In the genomic region with DNA sequence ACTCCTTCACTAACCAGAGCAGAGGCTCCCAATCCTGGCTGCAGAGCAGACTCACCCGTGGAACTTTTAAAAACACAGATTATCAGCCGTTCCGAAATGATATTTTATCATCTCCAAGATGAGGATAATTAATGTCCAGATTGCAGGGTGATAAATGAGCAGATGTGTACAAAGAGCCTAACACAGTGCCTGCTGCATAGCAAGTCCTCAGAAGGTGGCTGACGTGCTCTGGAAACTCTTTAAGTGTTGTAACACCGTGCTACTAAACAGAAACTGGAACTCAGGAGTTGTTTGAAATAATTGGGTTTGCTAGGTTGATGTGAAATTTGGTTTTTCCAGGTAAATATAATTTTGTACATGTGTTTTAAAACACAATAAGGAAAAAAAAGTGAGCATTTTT, we compare ENCODE assay signal across 23 cellular contexts.
A peak's percentile ranks its signal among the peaks of the same experiment; 100 is the strongest.
DNase-seq lines count a peak whose midpoint lies in the region; ATAC-seq, FAIRE-seq and TF ChIP-seq lines count a peak whose summit lies in the region.
"Had no signal": no experiment of that assay in that cellular context is flagged by ENCODE, and none has a peak within 500 bp of the region (broad histone marks: within the 10 kb centered on the region; RNA-seq: fewer than 3 reads in every experiment).

No MANE protein-coding gene starts in this region.

- no peak for FAIRE-seq in HepG2 (lab: Jason Lieb, UNC)

- no TSS peak for BruUV-seq in HepG2 (replicated peaks; lab: Mats Ljungman, UMichigan)

- H3K4me2 ChIP-seq in HepG2 (ENCODE audit: low read depth, low read length), result peak overlapping the region; percentile 63

- H3K4me3 Mint-ChIP-seq in immature natural killer cell, result peak overlapping the region in 4 of 5 donors; percentile 2 to 53 (median 30)
- H3K4me3 Mint-ChIP-seq: activated CD4-positive, alpha-beta T cell treated with anti-CD3 and anti-CD28 coated beads for 36 hours; activated CD8-positive, alpha-beta T cell treated with anti-CD3 and anti-CD28 coated beads for 36 hours; activated naive CD4-positive, alpha-beta T cell treated with anti-CD3 and anti-CD28 coated beads, Interleukin-2, amount 50 U/mL, for 24 hours; memory B cell had no signal

- no peaks in the 10 kb centered on the region for H3K36me3 ChIP-seq in HepG2 (replicated peaks in 1 of 2; ENCODE audit: control insufficient read depth in 1 of 2, insufficient read depth in 2 of 2, low read length in 2 of 2)
- no peaks in the 10 kb centered on the region for H3K36me3 ChIP-seq in right lobe of liver
- no peaks in the 10 kb centered on the region for H3K36me3 ChIP-seq in spleen
- no peaks in the 10 kb centered on the region for H3K36me3 ChIP-seq in suprapubic skin
- H3K36me3 ChIP-seq: gastroesophageal sphincter, sigmoid colon, upper lobe of right lung had no signal

- POLR2A ChIA-PET in HepG2 (lab: Yijun Ruan, JAX), result no interaction called here

- in situ Hi-C loops in HepG2 (cut with HindIII; ENCODE audit: extremely low pct_ligation_motif_present, low pct_unique_long_range_greater_than_20kb), result no loop called here

- CTCF ChIA-PET in HepG2 (lab: Yijun Ruan, JAX; ENCODE audit: low intra/inter-chr PET ratio, low total read pairs), result no interaction called here

- H3K27ac Mint-ChIP-seq in immature natural killer cell, result peak overlapping the region in 5 of 6 donors; percentile 40 to 86 (median 80)
- H3K27ac Mint-ChIP-seq: activated CD4-positive, alpha-beta T cell treated with anti-CD3 and anti-CD28 coated beads for 36 hours; activated CD8-positive, alpha-beta T cell treated with anti-CD3 and anti-CD28 coated beads for 36 hours; activated naive CD4-positive, alpha-beta T cell treated with anti-CD3 and anti-CD28 coated beads, Interleukin-2, amount 50 U/mL, for 24 hours; memory B cell had no signal

- H3K9me3 ChIP-seq in HepG2 (ENCODE audit: low read length), result no peaks in the 10 kb centered on the region
- no peaks in the 10 kb centered on the region for H3K9me3 ChIP-seq in right lobe of liver
- H3K9me3 ChIP-seq in spleen, result no peaks in the 10 kb centered on the region
- no peaks in the 10 kb centered on the region for H3K9me3 ChIP-seq in suprapubic skin
- H3K9me3 ChIP-seq: gastroesophageal sphincter, sigmoid colon, upper lobe of right lung had no signal

- TF ChIP-seq EP300 in HepG2 (IDR thresholded peaks at IDR 0.05; ENCODE audit: low read depth in 2 of 2, low read length in 2 of 2), result no peak
- no peak for TF ChIP-seq EP300 in HepG2 (CRISPR knock-in tag; IDR thresholded peaks at IDR 0.05; ENCODE audit: borderline replicate concordance)
- no peak for TF ChIP-seq EP300 in suprapubic skin (IDR thresholded peaks at IDR 0.05)

- H3K4me1 ChIP-seq in HepG2 (ENCODE audit: insufficient read depth, low read length) (peaks cover 30% of the 10 kb centered on the region), right lobe of liver (no peaks in the 10 kb centered on the region), spleen (peaks cover 0 to 40% (median 21%) of the 10 kb centered on the region in 6 donors), suprapubic skin (peaks cover 5% of the 10 kb centered on the region)

- TF ChIP-seq POLR2A in HepG2 (IDR thresholded peaks at IDR 0.05; ENCODE audit: insufficient read depth in 1 of 2, low read depth in 2 of 2, low read length in 2 of 2), result no peak
- no peak for TF ChIP-seq POLR2A in right lobe of liver (IDR thresholded peaks at IDR 0.05)
- no peak for TF ChIP-seq POLR2A in NB4 (IDR thresholded peaks at IDR 0.05; ENCODE audit: extremely low read depth, insufficient read length)
- no peak for TF ChIP-seq POLR2A in spleen (IDR thresholded peaks at IDR 0.05)
- no peak for TF ChIP-seq POLR2A in suprapubic skin (IDR thresholded peaks at IDR 0.05)

- intact Hi-C loops in HepG2 (cut with micrococcal nuclease; ENCODE audit: unreplicated experiment) (no loop called here), right lobe of liver (cut with DNase I) (no loop called here), spleen (cut with DNase I; ENCODE audit: low total_unique reads) (no loop called here)

- 78% methylated on average over 5 of the region's 5 CpGs for WGBS in HepG2 (ENCODE audit: low lambda C conversion rate)
- 82% methylated on average over 5 of the region's 5 CpGs for WGBS in right lobe of liver (ENCODE audit: insufficient coverage, low coverage, low lambda C conversion rate, missing lambda C conversion rate)
- WGBS in spleen, 5 donors, result 77 to 86% (median 82%) methylated on average over 5 of the region's 5 CpGs
- 88% methylated on average over 5 of the region's 5 CpGs for WGBS in suprapubic skin

- H3K9ac ChIP-seq in HepG2 (ENCODE audit: insufficient read depth, low read depth, low read length), result no peak overlapping the region

- DNase-seq in HepG2 (ENCODE audit: low spot score) (no peak), right lobe of liver (no peak), NB4 (ENCODE audit: low read depth) (peak; percentile 25), immature natural killer cell (no peak), spleen (no peak), suprapubic skin (ENCODE audit: low spot score in 2 of 2) (no peak)
- DNase-seq: activated CD4-positive, alpha-beta T cell treated with anti-CD3 and anti-CD28 coated beads for 36 hours; activated CD8-positive, alpha-beta memory T cell treated with anti-CD3 and anti-CD28 coated beads, Interleukin-2, amount 50 U/mL, for 48 hours; activated CD8-positive, alpha-beta T cell treated with anti-CD3 and anti-CD28 coated beads for 36 hours; COR-L47; DMS53; HCEC 1CT; Karpas-422; NCI-H748 treated with DMSO at 0.1 percent for 48 hours; sigmoid colon; stimulated activated naive B cell treated with anti-CD40 and anti-IgM and Interleukin-4, amounts not matched to agents 10 μg/mL and 1 μg/mL and 100 μg/mL, for 72 hours; upper lobe of right lung had no signal

- TF ChIP-seq RAD21 in HepG2 (CRISPR knock-in tag; IDR thresholded peaks at IDR 0.05), result no peak

- no peak overlapping the region for H3K27ac ChIP-seq in HepG2 (ENCODE audit: extremely low read length, insufficient read depth, low read length)
- H3K27ac ChIP-seq in right lobe of liver, result no peak overlapping the region
- H3K27ac ChIP-seq in spleen, result peak overlapping the region in 5 of 8 donors; percentile 64 to 76 (median 68)
- no peak overlapping the region for H3K27ac ChIP-seq in suprapubic skin
- H3K27ac ChIP-seq: gastroesophageal sphincter, sigmoid colon, SK-N-MC, upper lobe of right lung had no signal

- no peaks in the 10 kb centered on the region; a peak in 2 of 5 replicates for H3K27me3 ChIP-seq in HepG2 (ENCODE audit: control insufficient read depth in 1 of 2, insufficient read depth in 2 of 2, low read length in 2 of 2)
- H3K27me3 ChIP-seq in right lobe of liver, result no peaks in the 10 kb centered on the region
- H3K27me3 ChIP-seq in spleen (replicated peaks in 1 of 7), result no peaks in the 10 kb centered on the region
- H3K27me3 ChIP-seq in suprapubic skin, result no peaks in the 10 kb centered on the region
- H3K27me3 ChIP-seq: gastroesophageal sphincter, sigmoid colon, upper lobe of right lung had no signal

- H4K20me1 ChIP-seq in HepG2 (ENCODE audit: insufficient read depth, low read length), result no peaks in the 10 kb centered on the region

- no peaks in the 10 kb centered on the region for H3K79me2 ChIP-seq in HepG2 (ENCODE audit: insufficient read depth, low read length)

- peaks cover 42 to 59% of the 10 kb centered on the region in 2 donors for H3K4me1 Mint-ChIP-seq in immature natural killer cell

- ATAC-seq in HepG2 (no peak), right lobe of liver (no peak), GM21717 (IDR thresholded peaks at IDR 0.05; ENCODE audit: unreplicated experiment) (no peak), GM21576 (IDR thresholded peaks at IDR 0.05; ENCODE audit: unreplicated experiment) (no peak)

- H3K4me3 ChIP-seq in HepG2 (replicated peaks in 1 of 3; ENCODE audit: insufficient read depth in 1 of 3, low read depth in 2 of 3, low read length in 3 of 3) (no peak overlapping the region), right lobe of liver (no peak overlapping the region), NB4 (ENCODE audit: low read depth, low read length) (peak overlapping the region; percentile 53), spleen (no peak overlapping the region), suprapubic skin (no peak overlapping the region)
- H3K4me3 ChIP-seq: gastroesophageal sphincter, sigmoid colon, SK-N-MC, upper lobe of right lung had no signal

- H3K36me3 Mint-ChIP-seq in immature natural killer cell, result peaks cover 0 to 9% (median 0%) of the 10 kb centered on the region in 3 donors
- H3K36me3 Mint-ChIP-seq: memory B cell; stimulated activated naive B cell treated with anti-CD40 and anti-IgM and Interleukin-4, amounts not matched to agents 10 μg/mL and 1 μg/mL and 100 μg/mL, for 72 hours had no signal

- no peaks in the 10 kb centered on the region for H3K9me3 Mint-ChIP-seq in immature natural killer cell
- H3K9me3 Mint-ChIP-seq: activated CD8-positive, alpha-beta T cell treated with anti-CD3 and anti-CD28 coated beads for 36 hours; activated naive CD4-positive, alpha-beta T cell treated with anti-CD3 and anti-CD28 coated beads, Interleukin-2, amount 50 U/mL, for 24 hours; memory B cell; stimulated activated naive B cell treated with anti-CD40 and anti-IgM and Interleukin-4, amounts not matched to agents 10 μg/mL and 1 μg/mL and 100 μg/mL, for 72 hours had no signal

- H2AFZ ChIP-seq in HepG2 (ENCODE audit: low read length), result no peak overlapping the region

- peaks cover 1 to 5% (median 3%) of the 10 kb centered on the region in 3 donors for H3K27me3 Mint-ChIP-seq in immature natural killer cell (ENCODE audit: low read depth in 3 of 3)
- H3K27me3 Mint-ChIP-seq: activated CD4-positive, alpha-beta T cell treated with anti-CD3 and anti-CD28 coated beads for 36 hours; activated CD8-positive, alpha-beta T cell treated with anti-CD3 and anti-CD28 coated beads for 36 hours; activated naive CD4-positive, alpha-beta T cell treated with anti-CD3 and anti-CD28 coated beads, Interleukin-2, amount 50 U/mL, for 24 hours; memory B cell; stimulated activated naive B cell treated with anti-CD40 and anti-IgM and Interleukin-4, amounts not matched to agents 10 μg/mL and 1 μg/mL and 100 μg/mL, for 72 hours had no signal

- TF ChIP-seq CTCF in HepG2 (CRISPR knock-in tag; IDR thresholded peaks at IDR 0.05) (no peak), right lobe of liver (IDR thresholded peaks at IDR 0.05) (no peak), NB4 (IDR thresholded peaks at IDR 0.05; ENCODE audit: low read depth, low read length) (no peak), spleen (IDR thresholded peaks at IDR 0.05 in 8 of 11, conservative IDR thresholded peaks at IDR 0.05 in 3 of 11) (no peak), suprapubic skin (IDR thresholded peaks at IDR 0.05) (no peak)

TF ChIP-seq in HepG2, 621 proteins besides CTCF, POLR2A, EP300 and RAD21 (continues in another document):
- TF ChIP-seq ZNF143 (CRISPR knock-in tag; IDR thresholded peaks at IDR 0.05), result no peak
- TF ChIP-seq, protein P1, sequence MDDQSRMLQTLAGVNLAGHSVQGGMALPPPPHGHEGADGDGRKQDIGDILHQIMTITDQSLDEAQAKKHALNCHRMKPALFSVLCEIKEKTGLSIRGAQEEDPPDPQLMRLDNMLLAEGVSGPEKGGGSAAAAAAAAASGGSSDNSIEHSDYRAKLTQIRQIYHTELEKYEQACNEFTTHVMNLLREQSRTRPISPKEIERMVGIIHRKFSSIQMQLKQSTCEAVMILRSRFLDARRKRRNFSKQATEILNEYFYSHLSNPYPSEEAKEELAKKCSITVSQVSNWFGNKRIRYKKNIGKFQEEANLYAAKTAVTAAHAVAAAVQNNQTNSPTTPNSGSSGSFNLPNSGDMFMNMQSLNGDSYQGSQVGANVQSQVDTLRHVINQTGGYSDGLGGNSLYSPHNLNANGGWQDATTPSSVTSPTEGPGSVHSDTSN (CRISPR knock-in tag; IDR thresholded peaks at IDR 0.05; ENCODE audit: borderline replicate concordance), result no peak

Comparison
In these comparisons a context has a peak if more than half of its experiments do, and no peak if none do; other contexts are left out.
1. H3K27ac ChIP-seq: peak in spleen (5 of 8); none in HepG2 (single experiment), right lobe of liver (0 of 3) and suprapubic skin (single experiment).